Comparison of ENCODE assay signal across 1 cellular context in the genomic region with DNA sequence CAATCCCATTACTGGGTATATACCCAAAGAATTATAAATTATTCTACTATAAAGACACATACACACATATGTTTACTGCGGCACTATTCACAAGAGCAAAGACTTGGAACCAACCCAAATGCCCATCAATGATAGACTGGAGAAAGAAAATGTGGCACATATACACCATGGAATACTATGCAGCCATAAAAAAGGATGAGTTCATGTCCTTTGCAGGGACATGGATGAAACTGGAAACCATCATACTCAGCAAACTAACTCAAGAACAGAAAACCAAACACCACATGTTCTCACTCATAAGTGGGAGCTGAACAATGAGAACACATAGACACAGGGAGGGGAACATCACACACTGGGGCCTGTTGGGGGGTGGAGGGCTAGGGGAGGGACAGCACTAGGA. TPM values are rescaled to one million over a fixed set of nuclear protein-coding genes. Genes with fewer than 3 reads are reported as not detected.
"Had no signal": no experiment of that assay in that cellular context is flagged by ENCODE, and none has a peak within 500 bp of the region (broad histone marks: within the 10 kb centered on the region; RNA-seq: fewer than 3 reads in every experiment).

No MANE protein-coding gene starts in this region.

RNA-seq across cellular contexts. Expression of gene ANGPTL3, which starts 30.1 kb away (rescaled TPM):
- total RNA-seq: G401 had no signal
